1 cellular context compared by ENCODE assay signal in genomic region chr1:3440711-3441389, GRCh38.
TF ChIP-seq lines count a peak whose summit lies in the region.

No MANE protein-coding gene starts in this region.

TF ChIP-seq in GM23338, 12 proteins besides CTCF, POLR2A, EP300 and RAD21 (continued from another document):
- TF ChIP-seq ZNF462 (CRISPR knock-in tag; IDR thresholded peaks at IDR 0.05) (no peak), CREB1 (CRISPR knock-in tag; IDR thresholded peaks at IDR 0.05; ENCODE audit: low read depth) (no peak), EZH2phosphoT487 (IDR thresholded peaks at IDR 0.05; ENCODE audit: unreplicated experiment) (no peak), EZH2 (IDR thresholded peaks at IDR 0.05; ENCODE audit: low read depth, unreplicated experiment) (no peak), REST (IDR thresholded peaks at IDR 0.05; ENCODE audit: unreplicated experiment) (no peak), ZNF114 (CRISPR knock-in tag; IDR thresholded peaks at IDR 0.05) (no peak)
